8 cellular contexts compared by ENCODE assay signal in genomic region chr2:109545828-109546713, GRCh38.
DNase-seq lines count a peak whose midpoint lies in the region; ATAC-seq and TF ChIP-seq lines count a peak whose summit lies in the region.

No MANE protein-coding gene starts in this region.

- ATAC-seq in HG02642 (IDR thresholded peaks at IDR 0.05; ENCODE audit: poor library complexity, unreplicated experiment) (peak; percentile 74), left lobe of liver (peak; percentile 98)

- peak; percentile 94 for TF ChIP-seq CTCF in GM12864 (IDR thresholded peaks at IDR 0.05; ENCODE audit: low read depth, low read length, missing control alignments)

- DNase-seq in GM12864 (ENCODE audit: low read depth), result peak; percentile 25
- peak; percentile 27 for DNase-seq in NCI-H2171 (lab: John Stamatoyannopoulos, UW)
- peak; percentile 35 to 44 for DNase-seq in activated CD4-positive, alpha-beta T cell treated with anti-CD3 and anti-CD28 coated beads for 24 hours (ENCODE audit: low read depth in 2 of 2)
- DNase-seq in cerebellum (ENCODE audit: low spot score), result peak; percentile 57
- peak; percentile 66 for DNase-seq in left lobe of liver (ENCODE audit: low spot score)
- DNase-seq in stimulated activated CD4-positive, alpha-beta T cell treated with anti-CD3 and anti-CD28 coated beads, TNF-alpha, amount 100 ng/mL, for 48 hours (ENCODE audit: low read depth in 3 of 3), result peak; percentile 20 to 29 (median 22)
- DNase-seq in NCI-H187 treated with DMSO at 0.1 percent for 48 hours (lab: John Stamatoyannopoulos, UW), result no peak

- H3K4me3 ChIP-seq in GM12864 (ENCODE audit: low read depth, low read length), result no peak overlapping the region
